ENCODE assay signal across 1 cellular context in genomic region chr7:18450021-18450420, GRCh38.
TF ChIP-seq lines count a peak whose summit lies in the region.

No MANE protein-coding gene starts in this region.

TF ChIP-seq in HepG2, 621 proteins besides CTCF, POLR2A, EP300 and RAD21:
- TF ChIP-seq MAFF (IDR thresholded peaks at IDR 0.05; ENCODE audit: low read depth, low read length) (peak; percentile 81), TBX2 (CRISPR knock-in tag; IDR thresholded peaks at IDR 0.05; ENCODE audit: borderline replicate concordance) (no peak), MAFK (conservative IDR thresholded peaks at IDR 0.05 in 1 of 2, IDR thresholded peaks at IDR 0.05 in 1 of 2; ENCODE audit: low read length in 2 of 2) (peak; percentile 82 to 84)
